In the genomic region with DNA sequence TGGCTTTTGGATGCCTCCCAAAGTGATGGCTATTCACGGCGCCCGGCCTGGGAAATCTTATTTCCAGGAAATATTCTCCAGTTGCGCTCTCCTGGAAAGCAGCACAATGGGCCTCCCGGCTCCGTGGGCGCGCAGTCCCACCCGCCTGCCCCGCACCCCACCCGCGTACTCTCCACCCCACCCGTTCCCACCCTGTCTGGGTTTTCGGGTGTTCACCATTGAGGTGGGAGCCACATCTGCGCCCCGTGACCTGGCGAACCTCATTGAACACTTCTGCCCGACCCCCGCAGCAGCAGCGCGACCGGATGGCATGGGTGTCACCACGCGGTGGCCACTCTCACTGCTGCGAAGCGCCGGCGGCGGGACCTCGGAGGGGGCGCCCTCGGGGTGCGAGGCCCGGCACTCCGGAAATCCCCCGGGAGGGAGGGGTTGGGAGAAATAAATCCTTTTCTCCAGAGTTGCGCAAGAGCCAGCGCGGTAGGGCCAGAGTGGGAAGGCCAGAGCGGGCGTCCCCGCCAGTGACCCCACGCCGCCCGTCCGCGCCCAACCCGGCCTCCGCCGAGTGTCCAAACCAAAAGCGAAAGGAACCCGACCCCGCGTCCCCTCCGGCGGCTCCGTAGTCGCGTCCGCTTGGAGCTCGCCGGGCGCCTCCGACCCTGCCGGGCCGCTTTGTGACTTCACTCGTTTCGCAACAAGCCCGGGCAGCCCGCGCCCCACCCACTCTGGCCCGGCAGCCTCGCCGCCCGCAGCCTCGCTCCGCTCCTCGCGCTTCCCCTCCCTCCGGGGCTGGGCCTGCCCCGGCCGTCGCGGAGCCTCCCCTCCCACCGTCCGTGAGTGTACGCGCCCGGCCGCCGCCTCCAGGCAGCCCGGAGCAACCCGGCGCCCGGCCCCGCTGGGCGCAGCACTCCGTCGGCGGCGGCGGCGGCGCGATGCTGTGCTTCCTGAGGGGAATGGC, we compare ENCODE assay signal across 1 cellular context.
A peak's percentile ranks its signal among the peaks of the same experiment; 100 is the strongest.
TF ChIP-seq lines count a peak whose summit lies in the region.

A gene with protein sequence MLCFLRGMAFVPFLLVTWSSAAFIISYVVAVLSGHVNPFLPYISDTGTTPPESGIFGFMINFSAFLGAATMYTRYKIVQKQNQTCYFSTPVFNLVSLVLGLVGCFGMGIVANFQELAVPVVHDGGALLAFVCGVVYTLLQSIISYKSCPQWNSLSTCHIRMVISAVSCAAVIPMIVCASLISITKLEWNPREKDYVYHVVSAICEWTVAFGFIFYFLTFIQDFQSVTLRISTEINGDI (plus strand): TSS at position 720 of the 955 bp plus-strand sequence. CDS start 210 bp downstream, at position 930.

TF ChIP-seq in K562, 482 proteins besides CTCF, POLR2A, EP300 and RAD21 (continued from another document and continues in another):
- TF ChIP-seq, protein P1, sequence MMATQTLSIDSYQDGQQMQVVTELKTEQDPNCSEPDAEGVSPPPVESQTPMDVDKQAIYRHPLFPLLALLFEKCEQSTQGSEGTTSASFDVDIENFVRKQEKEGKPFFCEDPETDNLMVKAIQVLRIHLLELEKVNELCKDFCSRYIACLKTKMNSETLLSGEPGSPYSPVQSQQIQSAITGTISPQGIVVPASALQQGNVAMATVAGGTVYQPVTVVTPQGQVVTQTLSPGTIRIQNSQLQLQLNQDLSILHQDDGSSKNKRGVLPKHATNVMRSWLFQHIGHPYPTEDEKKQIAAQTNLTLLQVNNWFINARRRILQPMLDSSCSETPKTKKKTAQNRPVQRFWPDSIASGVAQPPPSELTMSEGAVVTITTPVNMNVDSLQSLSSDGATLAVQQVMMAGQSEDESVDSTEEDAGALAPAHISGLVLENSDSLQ (IDR thresholded peaks at IDR 0.05), result no peak
- TF ChIP-seq, protein P2, sequence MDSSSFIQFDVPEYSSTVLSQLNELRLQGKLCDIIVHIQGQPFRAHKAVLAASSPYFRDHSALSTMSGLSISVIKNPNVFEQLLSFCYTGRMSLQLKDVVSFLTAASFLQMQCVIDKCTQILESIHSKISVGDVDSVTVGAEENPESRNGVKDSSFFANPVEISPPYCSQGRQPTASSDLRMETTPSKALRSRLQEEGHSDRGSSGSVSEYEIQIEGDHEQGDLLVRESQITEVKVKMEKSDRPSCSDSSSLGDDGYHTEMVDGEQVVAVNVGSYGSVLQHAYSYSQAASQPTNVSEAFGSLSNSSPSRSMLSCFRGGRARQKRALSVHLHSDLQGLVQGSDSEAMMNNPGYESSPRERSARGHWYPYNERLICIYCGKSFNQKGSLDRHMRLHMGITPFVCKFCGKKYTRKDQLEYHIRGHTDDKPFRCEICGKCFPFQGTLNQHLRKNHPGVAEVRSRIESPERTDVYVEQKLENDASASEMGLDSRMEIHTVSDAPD (CRISPR knock-in tag; IDR thresholded peaks at IDR 0.05), result no peak
- TF ChIP-seq, protein P3, sequence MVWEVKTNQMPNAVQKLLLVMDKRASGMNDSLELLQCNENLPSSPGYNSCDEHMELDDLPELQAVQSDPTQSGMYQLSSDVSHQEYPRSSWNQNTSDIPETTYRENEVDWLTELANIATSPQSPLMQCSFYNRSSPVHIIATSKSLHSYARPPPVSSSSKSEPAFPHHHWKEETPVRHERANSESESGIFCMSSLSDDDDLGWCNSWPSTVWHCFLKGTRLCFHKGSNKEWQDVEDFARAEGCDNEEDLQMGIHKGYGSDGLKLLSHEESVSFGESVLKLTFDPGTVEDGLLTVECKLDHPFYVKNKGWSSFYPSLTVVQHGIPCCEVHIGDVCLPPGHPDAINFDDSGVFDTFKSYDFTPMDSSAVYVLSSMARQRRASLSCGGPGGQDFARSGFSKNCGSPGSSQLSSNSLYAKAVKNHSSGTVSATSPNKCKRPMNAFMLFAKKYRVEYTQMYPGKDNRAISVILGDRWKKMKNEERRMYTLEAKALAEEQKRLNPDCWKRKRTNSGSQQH (CRISPR knock-in tag; IDR thresholded peaks at IDR 0.05), result no peak
- TF ChIP-seq, protein P4, sequence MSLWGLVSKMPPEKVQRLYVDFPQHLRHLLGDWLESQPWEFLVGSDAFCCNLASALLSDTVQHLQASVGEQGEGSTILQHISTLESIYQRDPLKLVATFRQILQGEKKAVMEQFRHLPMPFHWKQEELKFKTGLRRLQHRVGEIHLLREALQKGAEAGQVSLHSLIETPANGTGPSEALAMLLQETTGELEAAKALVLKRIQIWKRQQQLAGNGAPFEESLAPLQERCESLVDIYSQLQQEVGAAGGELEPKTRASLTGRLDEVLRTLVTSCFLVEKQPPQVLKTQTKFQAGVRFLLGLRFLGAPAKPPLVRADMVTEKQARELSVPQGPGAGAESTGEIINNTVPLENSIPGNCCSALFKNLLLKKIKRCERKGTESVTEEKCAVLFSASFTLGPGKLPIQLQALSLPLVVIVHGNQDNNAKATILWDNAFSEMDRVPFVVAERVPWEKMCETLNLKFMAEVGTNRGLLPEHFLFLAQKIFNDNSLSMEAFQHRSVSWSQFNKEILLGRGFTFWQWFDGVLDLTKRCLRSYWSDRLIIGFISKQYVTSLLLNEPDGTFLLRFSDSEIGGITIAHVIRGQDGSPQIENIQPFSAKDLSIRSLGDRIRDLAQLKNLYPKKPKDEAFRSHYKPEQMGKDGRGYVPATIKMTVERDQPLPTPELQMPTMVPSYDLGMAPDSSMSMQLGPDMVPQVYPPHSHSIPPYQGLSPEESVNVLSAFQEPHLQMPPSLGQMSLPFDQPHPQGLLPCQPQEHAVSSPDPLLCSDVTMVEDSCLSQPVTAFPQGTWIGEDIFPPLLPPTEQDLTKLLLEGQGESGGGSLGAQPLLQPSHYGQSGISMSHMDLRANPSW (CRISPR knock-in tag; IDR thresholded peaks at IDR 0.05), result no peak
- TF ChIP-seq CAMTA2 (CRISPR knock-in tag; conservative IDR thresholded peaks at IDR 0.05) (no peak), ZNF253 (CRISPR knock-in tag; conservative IDR thresholded peaks at IDR 0.05) (no peak), SRSF7 (optimal IDR thresholded peaks at IDR 0.05; ENCODE audit: low read depth, low read length) (no peak), MCM7 (IDR thresholded peaks at IDR 0.05) (no peak), KLF16 (IDR thresholded peaks at IDR 0.05) (no peak), NR2F6 (CRISPR knock-in tag; IDR thresholded peaks at IDR 0.05) (no peak), MYNN (IDR thresholded peaks at IDR 0.05) (no peak), MYNN (CRISPR knock-in tag; IDR thresholded peaks at IDR 0.05) (no peak), ZFPM2 (CRISPR knock-in tag; IDR thresholded peaks at IDR 0.05) (no peak), U2AF2 (optimal IDR thresholded peaks at IDR 0.05; ENCODE audit: low read depth, low read length) (no peak), HDAC8 (tag; IDR thresholded peaks at IDR 0.05) (no peak), ZNF41 (CRISPR knock-in tag; conservative IDR thresholded peaks at IDR 0.05) (no peak), NFXL1 (CRISPR knock-in tag; IDR thresholded peaks at IDR 0.05) (no peak), TRIM28 (IDR thresholded peaks at IDR 0.05) (no peak), MTA2 (IDR thresholded peaks at IDR 0.05; ENCODE audit: low read depth) (no peak), OTX1 (CRISPR knock-in tag; IDR thresholded peaks at IDR 0.05) (no peak), CTBP1 (IDR thresholded peaks at IDR 0.05; ENCODE audit: borderline replicate concordance) (peak; percentile 73), ZNF589 (CRISPR knock-in tag; IDR thresholded peaks at IDR 0.05; ENCODE audit: low read depth) (no peak; the same call in 1 of the 2 replicates), ZNF830 (CRISPR knock-in tag; IDR thresholded peaks at IDR 0.05) (no peak), NRF1 (conservative IDR thresholded peaks at IDR 0.05 in 1 of 2, IDR thresholded peaks at IDR 0.05 in 1 of 2) (peak; percentile 69 to 77), POLR3A (IDR thresholded peaks at IDR 0.05; ENCODE audit: borderline replicate concordance, extremely low read depth, insufficient read depth, insufficient read length) (no peak), ZNF212 (CRISPR knock-in tag; IDR thresholded peaks at IDR 0.05) (no peak), SIN3B (IDR thresholded peaks at IDR 0.05; ENCODE audit: low read depth) (peak; percentile 33)
- TF ChIP-seq, protein P5, sequence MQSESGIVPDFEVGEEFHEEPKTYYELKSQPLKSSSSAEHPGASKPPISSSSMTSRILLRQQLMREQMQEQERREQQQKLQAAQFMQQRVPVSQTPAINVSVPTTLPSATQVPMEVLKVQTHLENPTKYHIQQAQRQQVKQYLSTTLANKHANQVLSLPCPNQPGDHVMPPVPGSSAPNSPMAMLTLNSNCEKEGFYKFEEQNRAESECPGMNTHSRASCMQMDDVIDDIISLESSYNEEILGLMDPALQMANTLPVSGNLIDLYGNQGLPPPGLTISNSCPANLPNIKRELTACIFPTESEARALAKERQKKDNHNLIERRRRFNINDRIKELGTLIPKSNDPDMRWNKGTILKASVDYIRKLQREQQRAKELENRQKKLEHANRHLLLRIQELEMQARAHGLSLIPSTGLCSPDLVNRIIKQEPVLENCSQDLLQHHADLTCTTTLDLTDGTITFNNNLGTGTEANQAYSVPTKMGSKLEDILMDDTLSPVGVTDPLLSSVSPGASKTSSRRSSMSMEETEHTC (IDR thresholded peaks at IDR 0.05), result no peak
- TF ChIP-seq, protein P6, sequence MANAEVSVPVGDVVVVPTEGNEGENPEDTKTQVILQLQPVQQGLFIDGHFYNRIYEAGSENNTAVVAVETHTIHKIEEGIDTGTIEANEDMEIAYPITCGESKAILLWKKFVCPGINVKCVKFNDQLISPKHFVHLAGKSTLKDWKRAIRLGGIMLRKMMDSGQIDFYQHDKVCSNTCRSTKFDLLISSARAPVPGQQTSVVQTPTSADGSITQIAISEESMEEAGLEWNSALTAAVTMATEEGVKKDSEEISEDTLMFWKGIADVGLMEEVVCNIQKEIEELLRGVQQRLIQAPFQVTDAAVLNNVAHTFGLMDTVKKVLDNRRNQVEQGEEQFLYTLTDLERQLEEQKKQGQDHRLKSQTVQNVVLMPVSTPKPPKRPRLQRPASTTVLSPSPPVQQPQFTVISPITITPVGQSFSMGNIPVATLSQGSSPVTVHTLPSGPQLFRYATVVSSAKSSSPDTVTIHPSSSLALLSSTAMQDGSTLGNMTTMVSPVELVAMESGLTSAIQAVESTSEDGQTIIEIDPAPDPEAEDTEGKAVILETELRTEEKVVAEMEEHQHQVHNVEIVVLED (CRISPR knock-in tag; IDR thresholded peaks at IDR 0.05), result peak; percentile 38; the same call in 1 of the 2 replicates
- TF ChIP-seq, protein P7, sequence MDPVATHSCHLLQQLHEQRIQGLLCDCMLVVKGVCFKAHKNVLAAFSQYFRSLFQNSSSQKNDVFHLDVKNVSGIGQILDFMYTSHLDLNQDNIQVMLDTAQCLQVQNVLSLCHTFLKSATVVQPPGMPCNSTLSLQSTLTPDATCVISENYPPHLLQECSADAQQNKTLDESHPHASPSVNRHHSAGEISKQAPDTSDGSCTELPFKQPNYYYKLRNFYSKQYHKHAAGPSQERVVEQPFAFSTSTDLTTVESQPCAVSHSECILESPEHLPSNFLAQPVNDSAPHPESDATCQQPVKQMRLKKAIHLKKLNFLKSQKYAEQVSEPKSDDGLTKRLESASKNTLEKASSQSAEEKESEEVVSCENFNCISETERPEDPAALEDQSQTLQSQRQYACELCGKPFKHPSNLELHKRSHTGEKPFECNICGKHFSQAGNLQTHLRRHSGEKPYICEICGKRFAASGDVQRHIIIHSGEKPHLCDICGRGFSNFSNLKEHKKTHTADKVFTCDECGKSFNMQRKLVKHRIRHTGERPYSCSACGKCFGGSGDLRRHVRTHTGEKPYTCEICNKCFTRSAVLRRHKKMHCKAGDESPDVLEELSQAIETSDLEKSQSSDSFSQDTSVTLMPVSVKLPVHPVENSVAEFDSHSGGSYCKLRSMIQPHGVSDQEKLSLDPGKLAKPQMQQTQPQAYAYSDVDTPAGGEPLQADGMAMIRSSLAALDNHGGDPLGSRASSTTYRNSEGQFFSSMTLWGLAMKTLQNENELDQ (CRISPR knock-in tag; IDR thresholded peaks at IDR 0.05; ENCODE audit: borderline replicate concordance), result no peak
- TF ChIP-seq, protein P8, sequence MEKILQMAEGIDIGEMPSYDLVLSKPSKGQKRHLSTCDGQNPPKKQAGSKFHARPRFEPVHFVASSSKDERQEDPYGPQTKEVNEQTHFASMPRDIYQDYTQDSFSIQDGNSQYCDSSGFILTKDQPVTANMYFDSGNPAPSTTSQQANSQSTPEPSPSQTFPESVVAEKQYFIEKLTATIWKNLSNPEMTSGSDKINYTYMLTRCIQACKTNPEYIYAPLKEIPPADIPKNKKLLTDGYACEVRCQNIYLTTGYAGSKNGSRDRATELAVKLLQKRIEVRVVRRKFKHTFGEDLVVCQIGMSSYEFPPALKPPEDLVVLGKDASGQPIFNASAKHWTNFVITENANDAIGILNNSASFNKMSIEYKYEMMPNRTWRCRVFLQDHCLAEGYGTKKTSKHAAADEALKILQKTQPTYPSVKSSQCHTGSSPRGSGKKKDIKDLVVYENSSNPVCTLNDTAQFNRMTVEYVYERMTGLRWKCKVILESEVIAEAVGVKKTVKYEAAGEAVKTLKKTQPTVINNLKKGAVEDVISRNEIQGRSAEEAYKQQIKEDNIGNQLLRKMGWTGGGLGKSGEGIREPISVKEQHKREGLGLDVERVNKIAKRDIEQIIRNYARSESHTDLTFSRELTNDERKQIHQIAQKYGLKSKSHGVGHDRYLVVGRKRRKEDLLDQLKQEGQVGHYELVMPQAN (IDR thresholded peaks at IDR 0.05; ENCODE audit: borderline replicate concordance), result 0 out of 2 replicates have a peak, but pooled peaks have one; percentile 24
- TF ChIP-seq, protein P9, sequence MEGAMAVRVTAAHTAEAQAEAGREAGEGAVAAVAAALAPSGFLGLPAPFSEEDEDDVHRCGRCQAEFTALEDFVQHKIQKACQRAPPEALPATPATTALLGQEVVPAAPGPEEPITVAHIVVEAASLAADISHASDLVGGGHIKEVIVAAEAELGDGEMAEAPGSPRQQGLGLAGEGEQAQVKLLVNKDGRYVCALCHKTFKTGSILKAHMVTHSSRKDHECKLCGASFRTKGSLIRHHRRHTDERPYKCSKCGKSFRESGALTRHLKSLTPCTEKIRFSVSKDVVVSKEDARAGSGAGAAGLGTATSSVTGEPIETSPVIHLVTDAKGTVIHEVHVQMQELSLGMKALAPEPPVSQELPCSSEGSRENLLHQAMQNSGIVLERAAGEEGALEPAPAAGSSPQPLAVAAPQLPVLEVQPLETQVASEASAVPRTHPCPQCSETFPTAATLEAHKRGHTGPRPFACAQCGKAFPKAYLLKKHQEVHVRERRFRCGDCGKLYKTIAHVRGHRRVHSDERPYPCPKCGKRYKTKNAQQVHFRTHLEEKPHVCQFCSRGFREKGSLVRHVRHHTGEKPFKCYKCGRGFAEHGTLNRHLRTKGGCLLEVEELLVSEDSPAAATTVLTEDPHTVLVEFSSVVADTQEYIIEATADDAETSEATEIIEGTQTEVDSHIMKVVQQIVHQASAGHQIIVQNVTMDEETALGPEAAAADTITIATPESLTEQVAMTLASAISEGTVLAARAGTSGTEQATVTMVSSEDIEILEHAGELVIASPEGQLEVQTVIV (CRISPR knock-in tag; IDR thresholded peaks at IDR 0.05; ENCODE audit: borderline replicate concordance), result 0 out of 2 replicates have a peak, but pooled peaks have one; percentile 58
- TF ChIP-seq, protein P10, sequence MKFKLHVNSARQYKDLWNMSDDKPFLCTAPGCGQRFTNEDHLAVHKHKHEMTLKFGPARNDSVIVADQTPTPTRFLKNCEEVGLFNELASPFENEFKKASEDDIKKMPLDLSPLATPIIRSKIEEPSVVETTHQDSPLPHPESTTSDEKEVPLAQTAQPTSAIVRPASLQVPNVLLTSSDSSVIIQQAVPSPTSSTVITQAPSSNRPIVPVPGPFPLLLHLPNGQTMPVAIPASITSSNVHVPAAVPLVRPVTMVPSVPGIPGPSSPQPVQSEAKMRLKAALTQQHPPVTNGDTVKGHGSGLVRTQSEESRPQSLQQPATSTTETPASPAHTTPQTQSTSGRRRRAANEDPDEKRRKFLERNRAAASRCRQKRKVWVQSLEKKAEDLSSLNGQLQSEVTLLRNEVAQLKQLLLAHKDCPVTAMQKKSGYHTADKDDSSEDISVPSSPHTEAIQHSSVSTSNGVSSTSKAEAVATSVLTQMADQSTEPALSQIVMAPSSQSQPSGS (CRISPR knock-in tag; IDR thresholded peaks at IDR 0.05), result no peak
